ENCODE assay signal across 13 cellular contexts in the genomic region with DNA sequence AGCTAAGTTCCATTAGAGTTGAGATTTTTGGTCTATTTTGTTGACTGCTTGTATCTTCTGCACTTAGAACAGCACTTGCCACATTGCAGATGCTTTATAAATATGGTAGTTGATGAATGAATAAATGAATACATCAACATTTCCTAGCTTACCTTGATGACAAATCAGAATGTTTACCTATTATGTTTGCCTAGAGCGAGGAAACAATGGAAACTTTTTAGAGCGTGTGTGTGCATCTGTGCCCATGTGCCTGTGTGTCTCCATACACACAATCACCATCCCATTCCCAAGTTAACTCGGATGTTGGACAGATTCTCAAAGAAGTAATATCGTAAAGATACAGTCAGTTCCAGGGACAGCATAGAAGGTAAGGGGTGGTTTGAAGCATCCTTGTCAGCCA.
"Had no signal": no experiment of that assay in that cellular context is flagged by ENCODE, and none has a peak within 500 bp of the region (broad histone marks: within the 10 kb centered on the region; RNA-seq: fewer than 3 reads in every experiment).

No MANE protein-coding gene starts in this region.

- H3K9me3 ChIP-seq: gastroesophageal sphincter, lower lobe of right lung, thoracic aorta had no signal

- H3K4me1 ChIP-seq: lower lobe of right lung had no signal

- H3K9me3 Mint-ChIP-seq: activated B cell treated with CpG ODN at 0.5 μM for 24 hours; activated CD4-positive, alpha-beta T cell treated with anti-CD3 and anti-CD28 coated beads, Interleukin-2, amount 10 ng/mL, durations not matched to agents 24 days and 14 days; activated naive CD4-positive, alpha-beta T cell treated with anti-CD3 and anti-CD28 coated beads for 36 hours; naive B cell; stimulated activated naive CD8-positive, alpha-beta T cell treated with anti-CD3 and anti-CD28 coated beads, Interleukin-15, amount 100 ng/mL, for 72 hours had no signal

- H2AFZ ChIP-seq: parathyroid adenoma had no signal

- H3K36me3 ChIP-seq: gastroesophageal sphincter, lower lobe of right lung, thoracic aorta had no signal

- H3K4me1 Mint-ChIP-seq: activated B cell treated with CpG ODN at 0.5 μM for 24 hours; activated CD4-positive, alpha-beta T cell treated with anti-CD3 and anti-CD28 coated beads, Interleukin-2, amount 10 ng/mL, durations not matched to agents 24 days and 14 days; naive B cell; stimulated activated naive CD8-positive, alpha-beta T cell treated with anti-CD3 and anti-CD28 coated beads, Interleukin-15, amount 100 ng/mL, for 72 hours had no signal

- H3K27me3 ChIP-seq: gastroesophageal sphincter had no signal

- H3K4me3 Mint-ChIP-seq: activated B cell treated with CpG ODN at 0.5 μM for 24 hours; activated CD4-positive, alpha-beta T cell treated with anti-CD3 and anti-CD28 coated beads, Interleukin-2, amount 10 ng/mL, durations not matched to agents 24 days and 14 days; activated naive CD4-positive, alpha-beta T cell treated with anti-CD3 and anti-CD28 coated beads for 36 hours; naive B cell; stimulated activated naive CD8-positive, alpha-beta T cell treated with anti-CD3 and anti-CD28 coated beads, Interleukin-15, amount 100 ng/mL, for 72 hours had no signal

- H3K27ac Mint-ChIP-seq: activated B cell treated with CpG ODN at 0.5 μM for 24 hours; activated CD4-positive, alpha-beta T cell treated with anti-CD3 and anti-CD28 coated beads, Interleukin-2, amount 10 ng/mL, durations not matched to agents 24 days and 14 days; activated naive CD4-positive, alpha-beta T cell treated with anti-CD3 and anti-CD28 coated beads for 36 hours; stimulated activated naive CD8-positive, alpha-beta T cell treated with anti-CD3 and anti-CD28 coated beads, Interleukin-15, amount 100 ng/mL, for 72 hours had no signal

- H3K36me3 Mint-ChIP-seq: naive B cell had no signal

- H3K27ac ChIP-seq: gastroesophageal sphincter, lower lobe of right lung, parathyroid adenoma, thoracic aorta had no signal

- H3K27me3 Mint-ChIP-seq: activated CD4-positive, alpha-beta T cell treated with anti-CD3 and anti-CD28 coated beads, Interleukin-2, amount 10 ng/mL, durations not matched to agents 24 days and 14 days; naive B cell had no signal

- H3K9ac ChIP-seq: parathyroid adenoma had no signal

- DNase-seq: activated B cell treated with CpG ODN at 0.5 μM for 24 hours; activated CD4-positive, alpha-beta T cell treated with anti-CD3 and anti-CD28 coated beads, Interleukin-2, amount 10 ng/mL, durations not matched to agents 24 days and 14 days; activated CD8-positive, alpha-beta memory T cell treated with anti-CD3 and anti-CD28 coated beads for 24 hours; activated naive CD4-positive, alpha-beta T cell treated with anti-CD3 and anti-CD28 coated beads for 36 hours; kidney glomerular epithelial cell; lower lobe of right lung; naive B cell; stimulated activated CD4-positive, alpha-beta T cell treated with anti-CD3 and anti-CD28 coated beads, Interleukin-15, amount 100 ng/mL, for 24 hours; stimulated activated CD4-positive, alpha-beta T cell treated with anti-CD3 and anti-CD28 coated beads, Interleukin-4, amount 100 ng/mL, for 24 hours; stimulated activated naive CD8-positive, alpha-beta T cell treated with anti-CD3 and anti-CD28 coated beads, Interleukin-15, amount 100 ng/mL, for 72 hours had no signal

- H3K79me2 ChIP-seq: parathyroid adenoma had no signal

- H3K4me3 ChIP-seq: gastroesophageal sphincter, lower lobe of right lung, thoracic aorta had no signal

- ATAC-seq: gastroesophageal sphincter; lower lobe of right lung; stimulated activated naive CD8-positive, alpha-beta T cell treated with anti-CD3 and anti-CD28 coated beads, Interleukin-15, amount 100 ng/mL, for 72 hours had no signal
